Comparison of ENCODE assay signal across 15 cellular contexts in genomic region chr16:11542069-11542775, GRCh38.
"Had no signal": no experiment of that assay in that cellular context is flagged by ENCODE, and none has a peak within 500 bp of the region (broad histone marks: within the 10 kb centered on the region; RNA-seq: fewer than 3 reads in every experiment).

No MANE protein-coding gene starts in this region.

- H3K27me3 ChIP-seq: breast epithelium, left lung, ovary had no signal

- DNase-seq: activated CD4-positive, alpha-beta T cell treated with anti-CD3 and anti-CD28 coated beads for 4 hours; erythroblast; left lung; ovary; stimulated activated CD4-positive, alpha-beta T cell treated with anti-CD3 and anti-CD28 coated beads, Interleukin-4, amount 100 ng/mL, for 24 hours; T-helper 1 cell; WERI-Rb-1 had no signal

- FAIRE-seq: frontal cortex, keratinocyte, urothelium cell line had no signal

- H3K27me3 Mint-ChIP-seq: activated T-helper 17 cell treated with anti-CD3 and anti-CD28 coated beads, Interleukin-2, amount 50 U/mL, for 72 hours had no signal

- H3K4me3 Mint-ChIP-seq: activated T-helper 17 cell treated with anti-CD3 and anti-CD28 coated beads, Interleukin-2, amount 50 U/mL, for 72 hours had no signal

- H3K27ac ChIP-seq: breast epithelium, coronary artery, left lung, ovary, SK-N-MC, WERI-Rb-1 had no signal

- H3K9me3 Mint-ChIP-seq: activated naive CD4-positive, alpha-beta T cell treated with anti-CD3 and anti-CD28 coated beads, Interleukin-2, amount 50 U/mL, for 72 hours; activated T-helper 17 cell treated with anti-CD3 and anti-CD28 coated beads, Interleukin-2, amount 50 U/mL, for 72 hours had no signal

- ATAC-seq: activated naive CD4-positive, alpha-beta T cell treated with anti-CD3 and anti-CD28 coated beads, Interleukin-2, amount 50 U/mL, for 72 hours; activated T-helper 17 cell treated with anti-CD3 and anti-CD28 coated beads, Interleukin-2, amount 50 U/mL, for 72 hours; left lung had no signal

- H3K4me1 ChIP-seq: breast epithelium had no signal

- H3K36me3 ChIP-seq: breast epithelium, ovary, WERI-Rb-1 had no signal

- H3K9me3 ChIP-seq: breast epithelium, left lung, ovary had no signal

- H3K27ac Mint-ChIP-seq: activated T-helper 17 cell treated with anti-CD3 and anti-CD28 coated beads, Interleukin-2, amount 50 U/mL, for 72 hours had no signal

- H3K4me3 ChIP-seq: breast epithelium, coronary artery, left lung, ovary, SK-N-MC had no signal
